ENCODE assay signal across 19 cellular contexts in genomic region chr6:109048670-109049415, GRCh38. TPM values are rescaled to one million over a fixed set of nuclear protein-coding genes. Genes with fewer than 3 reads are reported as not detected.
DNase-seq lines count a peak whose midpoint lies in the region; ATAC-seq and TF ChIP-seq lines count a peak whose summit lies in the region.
"Had no signal": no experiment of that assay in that cellular context is flagged by ENCODE, and none has a peak within 500 bp of the region (broad histone marks: within the 10 kb centered on the region; RNA-seq: fewer than 3 reads in every experiment).

No MANE protein-coding gene starts in this region.

- ATAC-seq in heart right ventricle (no peak), left ventricle myocardium superior (no peak), left colon (peak; percentile 92)
- ATAC-seq: GM12878 had no signal

- in situ Hi-C loops in HAP-1 (cut with MboI; ENCODE audit: low sequenced_read_pairs): no loop called here

- WGBS in heart right ventricle, 2 donors: 86 to 89% methylated on average over 3 of the region's 3 CpGs
- 87 to 90% methylated on average over 3 of the region's 3 CpGs for WGBS in testis, 2 donors

- TF ChIP-seq POLR2A in testis (IDR thresholded peaks at IDR 0.05): no peak

- no peak overlapping the region for H3K4me3 ChIP-seq in heart right ventricle
- H3K4me3 ChIP-seq in testis: no peak overlapping the region
- no peak overlapping the region for H3K4me3 ChIP-seq in HAP-1
- H3K4me3 ChIP-seq: GM12878 had no signal

- H3K27ac ChIP-seq in heart right ventricle (peak overlapping the region in 8 of 10 donors; percentile 8 to 69 (median 40)), testis (peak overlapping the region; percentile 32 to 79)
- H3K27ac ChIP-seq: RWPE1 had no signal

- intact Hi-C loops in heart right ventricle (cut with DNase I): no loop called here
- intact Hi-C loops in left ventricle myocardium superior (cut with micrococcal nuclease): no loop called here
- intact Hi-C loops in left colon (cut with DNase I, micrococcal nuclease): no loop called here
- intact Hi-C loops in testis (cut with DNase I; ENCODE audit: low total_unique reads): no loop called here

- TF ChIP-seq CTCF in heart right ventricle (IDR thresholded peaks at IDR 0.05): no peak
- TF ChIP-seq CTCF in testis (IDR thresholded peaks at IDR 0.05): no peak

- H3K36me3 ChIP-seq in heart right ventricle: no peaks in the 10 kb centered on the region
- H3K36me3 ChIP-seq in testis (ENCODE audit: low read depth, missing control alignments): no peaks in the 10 kb centered on the region
- no peaks in the 10 kb centered on the region for H3K36me3 ChIP-seq in HAP-1 (replicated peaks)

- H3K4me1 ChIP-seq in heart right ventricle (peaks cover 0 to 50% (median 26%) of the 10 kb centered on the region in 9 donors), testis (peaks cover 23% of the 10 kb centered on the region), HAP-1 (peaks cover 9% of the 10 kb centered on the region)

- H3K27me3 ChIP-seq in heart right ventricle (no peaks in the 10 kb centered on the region), testis (no peaks in the 10 kb centered on the region), HAP-1 (ENCODE audit: low read depth) (no peaks in the 10 kb centered on the region)

- no peaks in the 10 kb centered on the region for H3K9me3 ChIP-seq in heart right ventricle
- H3K9me3 ChIP-seq in testis: no peaks in the 10 kb centered on the region
- no peaks in the 10 kb centered on the region; the same call in 1 of the 2 replicates for H3K9me3 ChIP-seq in HAP-1

- DNase-seq in heart right ventricle (no peak), left ventricle myocardium superior (no peak), NCI-H69 (lab: John Stamatoyannopoulos, UW) (peak; percentile 33), left colon (no peak), testis (no peak), hepatic stellate cell (ENCODE audit: low spot score) (no peak), NCI-H146 treated with DMSO at 0.1 percent for 48 hours (lab: John Stamatoyannopoulos, UW; ENCODE audit: unreplicated experiment) (no peak), HAP-1 (ENCODE audit: low spot score in 2 of 2) (no peak)
- DNase-seq: C1 segment of cervical spinal cord, Calu3, DMS79, H9, NCI-H1048, NCI-H146, NCI-H2107, NCI-H226, NCI-H526 treated with DMSO at 0.1 percent for 48 hours had no signal

RNA-seq across cellular contexts. Expression of gene SESN1, which starts 45.8 kb away (rescaled TPM):
- 10 to 100 TPM; 30.4 to 62.8 (median 37.7) TPM for total RNA-seq in heart right ventricle
- polyA plus RNA-seq in heart right ventricle: 10 to 100 TPM; 16.2 to 51.0 TPM
- 70.0 TPM for total RNA-seq in left ventricle myocardium superior
- total RNA-seq in left colon: 10 to 100 TPM; 20.4 to 27.5 TPM
- 100 to 1,000 TPM; 132 to 152 TPM for total RNA-seq in testis
- 82.0 TPM for polyA plus RNA-seq in testis (ENCODE audit: insufficient read depth, low read depth, low replicate concordance)

RNA-seq across cellular contexts. Expression of gene CEP57L1, which starts 46.5 kb away (rescaled TPM):
- total RNA-seq in heart right ventricle (10 to 100 TPM in 5 of 10 donors, 1 to 10 TPM in 5; 6.0 to 11.4 (median 9.6) TPM), left ventricle myocardium superior (7.3 TPM), left colon (10 to 100 TPM in 1 of 2 donors, 1 to 10 TPM in 1; 7.7 to 11.2 TPM), testis (10 to 100 TPM; 32.7 to 50.6 TPM)
- polyA plus RNA-seq in heart right ventricle (10 to 100 TPM in 1 of 2 donors, 1 to 10 TPM in 1; 4.2 to 17.4 TPM), testis (ENCODE audit: insufficient read depth, low read depth, low replicate concordance) (32.5 TPM)
